8 cellular contexts compared by ENCODE assay signal in genomic region chr22:32411388-32411787, GRCh38. TPM values are rescaled to one million over a fixed set of nuclear protein-coding genes. Genes with fewer than 3 reads are reported as not detected.
DNase-seq lines count a peak whose midpoint lies in the region; ATAC-seq and TF ChIP-seq lines count a peak whose summit lies in the region.

No MANE protein-coding gene starts in this region.

- intact Hi-C loops in left colon (cut with DNase I, micrococcal nuclease), result no loop called here

- H3K4me1 ChIP-seq in stomach smooth muscle (ENCODE audit: control insufficient read depth, insufficient read depth, low read length), result peaks cover 19% of the 10 kb centered on the region

- no peak for TF ChIP-seq CTCF in GM12875 (IDR thresholded peaks at IDR 0.05; ENCODE audit: borderline replicate concordance, insufficient read depth, low read depth, low read length)
- TF ChIP-seq CTCF in astrocyte of the cerebellum (IDR thresholded peaks at IDR 0.05; ENCODE audit: low read depth, low read length, missing control alignments), result no peak

- in situ Hi-C loops in astrocyte of the cerebellum (cut with HindIII; ENCODE audit: low sequenced_read_pairs), result no loop called here

- H3K27ac ChIP-seq in KOPT-K1 (ENCODE audit: low read depth, low read length, poor library complexity, severe bottlenecking) (peak overlapping the region; percentile 67), stomach smooth muscle (ENCODE audit: low read length) (no peak overlapping the region)

- H3K9ac ChIP-seq in stomach smooth muscle (ENCODE audit: low read length in 2 of 2), result peak overlapping the region; percentile 91 to 94

- no peak for DNase-seq in astrocyte of the cerebellum (ENCODE audit: low read depth)
- DNase-seq in left colon, result peak in 1 of 2 donors; percentile 11
- no peak for DNase-seq in GM19240 (ENCODE audit: insufficient read length, low spot score)
- DNase-seq in activated CD4-positive, CD25-positive, alpha-beta regulatory T cell (lab: John Stamatoyannopoulos, UW), result no peak

- H3K36me3 ChIP-seq in KOPT-K1 (ENCODE audit: insufficient read depth, low read length) (peaks cover 32% of the 10 kb centered on the region), stomach smooth muscle (ENCODE audit: control insufficient read depth in 2 of 2, insufficient read depth in 2 of 2, low read length in 2 of 2) (peaks cover 12 to 16% of the 10 kb centered on the region in 2 donors)

- H3K4me3 ChIP-seq in GM12875 (ENCODE audit: low read depth, low read length), result peak overlapping the region; percentile 65
- peak overlapping the region; percentile 80 for H3K4me3 ChIP-seq in astrocyte of the cerebellum (ENCODE audit: low read depth, low read length)
- H3K4me3 ChIP-seq in stomach smooth muscle (ENCODE audit: low read length in 2 of 2), result peak overlapping the region; percentile 89 to 96

- peak; percentile 50 for ATAC-seq in left colon
- no peak for ATAC-seq in GM18498 (IDR thresholded peaks at IDR 0.05; ENCODE audit: unreplicated experiment)

- H3K9me3 ChIP-seq in KOPT-K1 (ENCODE audit: insufficient read depth, low read length, poor library complexity, severe bottlenecking) (no peaks in the 10 kb centered on the region), stomach smooth muscle (ENCODE audit: control insufficient read depth in 2 of 2, low read length in 2 of 2) (no peaks in the 10 kb centered on the region)

- H3K27me3 ChIP-seq in stomach smooth muscle (ENCODE audit: control insufficient read depth in 1 of 2, insufficient read depth in 2 of 2, low read length in 2 of 2), result no peaks in the 10 kb centered on the region

RNA-seq across cellular contexts. Expression of gene RTCB, which starts 0.7 kb away (rescaled TPM):
- 100 to 1,000 TPM in 1 of 2 donors, 10 to 100 TPM in 1; 87.2 to 117 TPM for total RNA-seq in left colon

RNA-seq across cellular contexts. Expression of gene BPIFC, which starts 52.9 kb away (rescaled TPM):
- total RNA-seq in left colon, result not detected

RNA-seq across cellular contexts. Expression of gene RFPL3, which starts 53.7 kb away (rescaled TPM):
- not detected for total RNA-seq in left colon
